In the genomic region with DNA sequence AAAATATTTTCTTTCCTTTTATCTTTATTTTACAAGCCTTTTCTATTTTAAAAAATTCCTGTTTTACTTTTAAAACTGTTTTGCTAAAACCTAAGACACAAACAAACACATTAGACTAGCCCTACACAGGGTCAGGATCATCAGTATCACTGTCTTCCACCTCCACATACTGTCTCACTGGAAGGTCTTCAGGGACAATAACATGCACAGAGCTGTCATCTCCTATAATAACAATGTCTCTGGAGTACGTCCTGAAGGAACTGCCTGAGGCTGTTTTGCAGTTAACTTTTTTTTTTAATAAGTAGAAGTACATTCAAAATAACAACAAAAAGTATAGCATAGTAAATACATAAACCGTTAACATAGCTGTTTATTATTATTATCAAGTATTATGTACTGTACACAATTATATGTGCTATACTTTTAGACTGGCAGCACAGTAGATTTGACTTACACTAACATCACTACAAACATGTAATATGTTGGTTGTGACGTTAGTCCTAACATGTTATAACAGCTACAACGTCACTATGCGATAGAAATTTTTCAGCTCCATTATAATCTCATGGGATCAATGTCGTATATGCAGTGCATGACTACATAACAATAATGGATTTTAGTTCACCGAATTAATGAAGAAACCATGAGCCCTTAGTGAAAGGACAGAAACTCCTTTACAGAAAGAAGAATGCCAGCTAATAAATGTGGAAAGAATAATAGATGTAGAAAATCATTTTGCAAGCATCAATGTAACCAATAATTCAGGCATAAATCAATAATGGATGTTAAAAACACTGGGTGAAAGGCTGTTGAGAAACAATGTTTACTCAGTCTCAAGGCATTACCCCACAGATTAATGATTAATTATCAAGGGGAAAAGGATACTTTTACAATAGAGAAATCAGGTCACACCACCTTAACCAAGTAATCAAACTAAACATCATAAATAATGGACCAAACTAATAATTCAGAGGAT, we compare ENCODE assay signal across 12 cellular contexts. TPM values are rescaled to one million over a fixed set of nuclear protein-coding genes. Genes with fewer than 3 reads are reported as not detected.
DNase-seq lines count a peak whose midpoint lies in the region; ATAC-seq, FAIRE-seq and TF ChIP-seq lines count a peak whose summit lies in the region.
"Had no signal": no experiment of that assay in that cellular context is flagged by ENCODE, and none has a peak within 500 bp of the region (broad histone marks: within the 10 kb centered on the region; RNA-seq: fewer than 3 reads in every experiment).

No MANE protein-coding gene starts in this region.

- no peak for TF ChIP-seq CTCF in D721Med (IDR thresholded peaks at IDR 0.05; ENCODE audit: insufficient read depth, missing control alignments)
- TF ChIP-seq CTCF in HEK293 (tag by site-specific recombination; IDR thresholded peaks at IDR 0.05): no peak
- no peak for TF ChIP-seq CTCF in choroid plexus epithelial cell (conservative IDR thresholded peaks at IDR 0.05; ENCODE audit: low read depth, low read length)
- no peak for TF ChIP-seq CTCF in osteoblast (IDR thresholded peaks at IDR 0.05; ENCODE audit: extremely low read depth, low read depth, low read length)
- TF ChIP-seq CTCF in prostate gland (IDR thresholded peaks at IDR 0.05): no peak

- WGBS in prostate gland: 70% methylated on average over 7 of the region's 7 CpGs

- peak overlapping the region; percentile 74 for H3K4me2 ChIP-seq in osteoblast (ENCODE audit: insufficient read depth, low read length)

- H3K79me2 ChIP-seq in osteoblast (ENCODE audit: insufficient read depth, low read length): peaks cover 61% of the 10 kb centered on the region

- no peaks in the 10 kb centered on the region for H3K36me3 ChIP-seq in HEK293 (ENCODE audit: control insufficient read depth in 2 of 2, insufficient read depth in 1 of 2, low read length in 2 of 2)
- no peaks in the 10 kb centered on the region for H3K36me3 ChIP-seq in osteoblast (ENCODE audit: insufficient read depth, low read length)
- H3K36me3 ChIP-seq in prostate gland: no peaks in the 10 kb centered on the region
- H3K36me3 ChIP-seq: thoracic aorta had no signal

- no peak for ATAC-seq in HG03432 (IDR thresholded peaks at IDR 0.05; ENCODE audit: unreplicated experiment)

- no peak for TF ChIP-seq POLR2A in prostate gland (IDR thresholded peaks at IDR 0.05)

- H4K20me1 ChIP-seq in osteoblast (ENCODE audit: insufficient read depth, low read length): no peaks in the 10 kb centered on the region

- CTCF ChIA-PET in HEK293 (lab: Yijun Ruan, JAX): interaction anchor here (0.6 to 1.2 kb wide), 6 partner anchors 9 to 662 kb away, joined by 3 to 8 read pairs (median 4); no protein-coding TSS in a partner anchor

- no peak overlapping the region for H2AFZ ChIP-seq in osteoblast (ENCODE audit: low read length)

- H3K27ac ChIP-seq in HEK293 (ENCODE audit: extremely low read depth, low read depth, low read length): no peak overlapping the region
- H3K27ac ChIP-seq in osteoblast (ENCODE audit: low read depth, low read length): peak overlapping the region; percentile 89
- H3K27ac ChIP-seq in prostate gland: no peak overlapping the region
- H3K27ac ChIP-seq: foreskin keratinocyte, thoracic aorta had no signal

- H3K9me3 ChIP-seq in HEK293 (ENCODE audit: control insufficient read depth, insufficient read depth, low read depth, low read length): no peaks in the 10 kb centered on the region
- H3K9me3 ChIP-seq in osteoblast (ENCODE audit: low read depth, low read length): no peaks in the 10 kb centered on the region
- no peaks in the 10 kb centered on the region for H3K9me3 ChIP-seq in prostate gland
- H3K9me3 ChIP-seq: thoracic aorta had no signal

- peaks cover 17% of the 10 kb centered on the region for H3K4me1 ChIP-seq in HEK293 (ENCODE audit: control insufficient read depth, insufficient read depth, low read length)
- peaks cover 12% of the 10 kb centered on the region for H3K4me1 ChIP-seq in osteoblast (ENCODE audit: insufficient read depth, low read length)
- no peaks in the 10 kb centered on the region for H3K4me1 ChIP-seq in prostate gland (replicated peaks)

- intact Hi-C loops in prostate gland (cut with DNase I): no loop called here

- H3K27me3 ChIP-seq in osteoblast (ENCODE audit: insufficient read depth, low read length) (no peaks in the 10 kb centered on the region), prostate gland (replicated peaks; ENCODE audit: insufficient read depth) (no peaks in the 10 kb centered on the region)
- H3K27me3 ChIP-seq: foreskin keratinocyte had no signal

- peak; percentile 6 for FAIRE-seq in D721Med (lab: Jason Lieb, UNC)

- no peak for DNase-seq in D721Med (ENCODE audit: insufficient read length, low spot score)
- DNase-seq in choroid plexus epithelial cell (ENCODE audit: low read depth): peak; percentile 7
- no peak for DNase-seq in osteoblast (ENCODE audit: insufficient read length, low spot score, missing footprints)
- no peak for DNase-seq in T1000 (lab: John Stamatoyannopoulos, UW)
- DNase-seq in prostate gland (ENCODE audit: low spot score): no peak
- DNase-seq: amygdala, islet precursor cell, NCI-H446 treated with DMSO at 0.1 percent for 48 hours had no signal

- H3K4me3 ChIP-seq in HEK293 (ENCODE audit: low read depth, low read length) (no peak overlapping the region), choroid plexus epithelial cell (ENCODE audit: low read depth, low read length) (no peak overlapping the region), osteoblast (ENCODE audit: insufficient read depth, low read length) (no peak overlapping the region), prostate gland (no peak overlapping the region)
- H3K4me3 ChIP-seq: thoracic aorta had no signal

- POLR2A ChIA-PET in HEK293 (lab: Yijun Ruan, JAX): no interaction called here

TF ChIP-seq in HEK293, 187 proteins besides CTCF, POLR2A, EP300 and RAD21:
- peak; percentile 14; the same call in 1 of the 2 replicates for TF ChIP-seq ZNF629 (tag by site-specific recombination; IDR thresholded peaks at IDR 0.05)
- TF ChIP-seq ZNF335 (tag by site-specific recombination; conservative IDR thresholded peaks at IDR 0.05): 0 out of 2 replicates have a peak, but pooled peaks have one; percentile 10
- TF ChIP-seq SP3 (tag by site-specific recombination; IDR thresholded peaks at IDR 0.05): no peak
- TF ChIP-seq PRDM6 (tag by site-specific recombination; IDR thresholded peaks at IDR 0.05): 0 out of 2 replicates have a peak, but pooled peaks have one; percentile 28

RNA-seq across cellular contexts. Expression of gene FBXW7, which starts 49.2 kb away (rescaled TPM):
- 74.9 and 76.3 TPM in 2 replicates for total RNA-seq in osteoblast
- total RNA-seq in prostate gland: 10 to 100 TPM; 21.8 to 24.9 TPM
